ENCODE assay signal across 22 cellular contexts in genomic region chr1:34824817-34825454, GRCh38. TPM values are rescaled to one million over a fixed set of nuclear protein-coding genes. Genes with fewer than 3 reads are reported as not detected.
DNase-seq lines count a peak whose midpoint lies in the region; TF ChIP-seq lines count a peak whose summit lies in the region.
"Had no signal": no experiment of that assay in that cellular context is flagged by ENCODE, and none has a peak within 500 bp of the region (broad histone marks: within the 10 kb centered on the region; RNA-seq: fewer than 3 reads in every experiment).

No MANE protein-coding gene starts in this region.

- TF ChIP-seq POLR2A in stomach (IDR thresholded peaks at IDR 0.05) (no peak), esophagus squamous epithelium (IDR thresholded peaks at IDR 0.05) (no peak)

- H3K27ac Mint-ChIP-seq in endothelial cell (ENCODE audit: unreplicated experiment) = peak overlapping the region; percentile 92
- H3K27ac Mint-ChIP-seq: activated naive CD4-positive, alpha-beta T cell treated with anti-CD3 and anti-CD28 coated beads for 36 hours had no signal

- H3K36me3 Mint-ChIP-seq in endothelial cell (ENCODE audit: low read depth, unreplicated experiment) = no peaks in the 10 kb centered on the region

- no peak for TF ChIP-seq EP300 in stomach (IDR thresholded peaks at IDR 0.05)

- TF ChIP-seq RAD21 in liver (IDR thresholded peaks at IDR 0.05) = no peak

- H3K4me1 ChIP-seq in ascending aorta (peaks cover 3 to 27% of the 10 kb centered on the region in 2 donors), liver (ENCODE audit: control insufficient read depth in 4 of 4, insufficient read depth in 4 of 4, low read length in 3 of 4) (peaks cover 4 to 29% (median 18%) of the 10 kb centered on the region in 4 donors), stomach (peaks cover 10 to 21% (median 17%) of the 10 kb centered on the region in 4 donors), esophagus squamous epithelium (peaks cover 0 to 9% (median 0%) of the 10 kb centered on the region in 3 donors)

- TF ChIP-seq CTCF in ascending aorta (IDR thresholded peaks at IDR 0.05) (no peak), endothelial cell (IDR thresholded peaks at IDR 0.05; ENCODE audit: unreplicated experiment) (no peak), liver (IDR thresholded peaks at IDR 0.05; ENCODE audit: low read depth, low read length, missing input control) (no peak), stomach (IDR thresholded peaks at IDR 0.05) (no peak), esophagus squamous epithelium (IDR thresholded peaks at IDR 0.05) (no peak)

- H3K27ac ChIP-seq in ascending aorta = peak overlapping the region; percentile 86 to 87
- peak overlapping the region; percentile 59 to 66 for H3K27ac ChIP-seq in liver (ENCODE audit: low read depth in 1 of 2, low read length in 2 of 2)
- peak overlapping the region; percentile 16 to 77 (median 74) for H3K27ac ChIP-seq in stomach
- peak overlapping the region in 1 of 4 donors; percentile 18 for H3K27ac ChIP-seq in esophagus squamous epithelium
- H3K27ac ChIP-seq: HL-60, neutrophil had no signal

- H3K4me3 Mint-ChIP-seq in endothelial cell (ENCODE audit: unreplicated experiment) = peak overlapping the region; percentile 14
- H3K4me3 Mint-ChIP-seq: activated naive CD4-positive, alpha-beta T cell treated with anti-CD3 and anti-CD28 coated beads for 36 hours had no signal

- H3K27me3 ChIP-seq in ascending aorta (no peaks in the 10 kb centered on the region), liver (ENCODE audit: control insufficient read depth in 4 of 4, insufficient read depth in 4 of 4, low read length in 3 of 4) (no peaks in the 10 kb centered on the region), stomach (no peaks in the 10 kb centered on the region), esophagus squamous epithelium (no peaks in the 10 kb centered on the region)
- H3K27me3 ChIP-seq: neutrophil had no signal

- WGBS in liver = 80% methylated on average over 3 of the region's 3 CpGs
- WGBS in stomach, 5 donors = 48 to 86% (median 62%) methylated on average over 3 of the region's 3 CpGs
- 57 to 79% methylated on average over 1 of the region's 3 CpGs for WGBS in esophagus squamous epithelium, 2 donors

- H3K36me3 ChIP-seq in ascending aorta = no peaks in the 10 kb centered on the region
- H3K36me3 ChIP-seq in liver (ENCODE audit: control insufficient read depth in 4 of 4, insufficient read depth in 3 of 4, low read depth in 1 of 4, low read length in 3 of 4) = no peaks in the 10 kb centered on the region
- no peaks in the 10 kb centered on the region for H3K36me3 ChIP-seq in stomach
- no peaks in the 10 kb centered on the region for H3K36me3 ChIP-seq in esophagus squamous epithelium
- H3K36me3 ChIP-seq: neutrophil had no signal

- no peak overlapping the region for H3K9ac ChIP-seq in liver (ENCODE audit: low read depth in 1 of 2, low read length in 2 of 2)

- H3K9me3 Mint-ChIP-seq in endothelial cell (ENCODE audit: unreplicated experiment) = no peaks in the 10 kb centered on the region

- H3K27me3 Mint-ChIP-seq in endothelial cell (ENCODE audit: unreplicated experiment) = peaks cover 2% of the 10 kb centered on the region

- DNase-seq in ascending aorta (ENCODE audit: low spot score in 2 of 2) (no peak), endothelial cell (ENCODE audit: low spot score) (no peak), stomach (no peak), esophagus squamous epithelium (lab: John Stamatoyannopoulos, UW) (no peak), superior temporal gyrus (ENCODE audit: extremely low spot score) (no peak), activated T-cell treated with anti-CD3 and anti-CD28 coated beads for 4 hours (no peak)
- DNase-seq: activated CD4-positive, CD25-positive, alpha-beta regulatory T cell treated with anti-CD3 and anti-CD28 coated beads, Interleukin-2, amount 50 U/mL, for 72 hours; activated CD8-positive, alpha-beta memory T cell treated with anti-CD3 and anti-CD28 coated beads for 24 hours; activated naive CD4-positive, alpha-beta T cell treated with anti-CD3 and anti-CD28 coated beads for 36 hours; activated T-cell treated with anti-CD3 and anti-CD28 coated beads, Interleukin-2, amount 50 U/mL, for 48 hours; amniotic stem cell; central memory CD4-positive, alpha-beta T cell; NCI-H1105; NCI-H2029 treated with DMSO at 0.1 percent for 48 hours; NCI-H345; NCI-H82; retina had no signal

- H3K9me3 ChIP-seq in ascending aorta (peaks cover 0 to 9% of the 10 kb centered on the region in 2 donors), liver (ENCODE audit: control insufficient read depth in 4 of 4, low read length in 3 of 4) (no peaks in the 10 kb centered on the region), stomach (peaks cover 0 to 8% (median 0%) of the 10 kb centered on the region in 4 donors), esophagus squamous epithelium (no peaks in the 10 kb centered on the region)
- H3K9me3 ChIP-seq: neutrophil had no signal

- H3K4me1 Mint-ChIP-seq in endothelial cell (ENCODE audit: unreplicated experiment) = peaks cover 48% of the 10 kb centered on the region

- H3K4me3 ChIP-seq in ascending aorta (peak overlapping the region in 1 of 2 donors; percentile 31), liver (ENCODE audit: low read depth in 1 of 3, low read length in 3 of 3) (no peak overlapping the region), stomach (peak overlapping the region in 1 of 4 donors; percentile 6), esophagus squamous epithelium (no peak overlapping the region)

- intact Hi-C loops in ascending aorta (cut with DNase I) = no loop called here
- intact Hi-C loops in stomach (cut with DNase I; ENCODE audit: low total_unique reads) = no loop called here
- intact Hi-C loops in esophagus squamous epithelium (cut with DNase I) = no loop called here

TF ChIP-seq in liver, 16 proteins besides CTCF, POLR2A, EP300 and RAD21:
- TF ChIP-seq REST (IDR thresholded peaks at IDR 0.05) = no peak
- no peak for TF ChIP-seq GABPA (IDR thresholded peaks at IDR 0.05 in 1 of 2, conservative IDR thresholded peaks at IDR 0.05 in 1 of 2)
- no peak for TF ChIP-seq FOXA1 (IDR thresholded peaks at IDR 0.05)

RNA-seq across cellular contexts. Expression of gene GJA4, which starts 32.1 kb away (rescaled TPM):
- total RNA-seq in ascending aorta (190 TPM), endothelial cell (ENCODE audit: unreplicated experiment) (347 TPM), liver (10 to 100 TPM in 1 of 2 donors, 1 to 10 TPM in 1; 6.1 to 10.6 TPM), stomach (1 to 10 TPM in 3 of 5 donors, not detected in 2; 1.7 to 4.8 (median 2.3) TPM), esophagus squamous epithelium (1 to 10 TPM; 2.0 to 5.0 (median 3.5) TPM)
- polyA plus RNA-seq in liver (10 to 100 TPM in 1 of 2 donors, 1 to 10 TPM in 1; 7.9 to 10.3 TPM), stomach (1 to 10 TPM; 2.2 to 2.9 (median 2.6) TPM)
- total RNA-seq: kidney epithelial cell had no signal

RNA-seq across cellular contexts. Expression of gene SMIM12, which starts 34.6 kb away (rescaled TPM):
- 23.2 TPM for total RNA-seq in ascending aorta
- 84.4 TPM for total RNA-seq in endothelial cell (ENCODE audit: unreplicated experiment)
- 10 to 100 TPM; 11.9 to 37.7 TPM for total RNA-seq in liver
- polyA plus RNA-seq in liver = 10 to 100 TPM; 53.3 to 60.8 TPM
- 10 to 100 TPM in 3 of 5 donors, 1 to 10 TPM in 1, under 1 TPM in 1; 0.58 to 22.8 (median 12.5) TPM for total RNA-seq in stomach
- polyA plus RNA-seq in stomach = 10 to 100 TPM; 22.9 to 28.9 (median 26.4) TPM
- 10 to 100 TPM; 29.5 to 41.8 (median 36.0) TPM for total RNA-seq in esophagus squamous epithelium

RNA-seq across cellular contexts. Expression of gene GJB3, which starts 43.9 kb away (rescaled TPM):
- total RNA-seq in ascending aorta (not detected), endothelial cell (ENCODE audit: unreplicated experiment) (9.6 TPM), liver (under 1 TPM in 1 of 2 donors, not detected in 1; 0.33 TPM), stomach (1 to 10 TPM in 3 of 5 donors, under 1 TPM in 1, not detected in 1; 0.58 to 2.8 (median 1.8) TPM), esophagus squamous epithelium (100 to 1,000 TPM in 2 of 4 donors, 10 to 100 TPM in 2; 82.6 to 123 (median 94.4) TPM)
- polyA plus RNA-seq in liver (under 1 TPM; 0.15 to 0.17 TPM), stomach (10 to 100 TPM in 1 of 3 donors, 1 to 10 TPM in 2; 1.8 to 32.3 (median 3.1) TPM)
- total RNA-seq: activated naive CD4-positive, alpha-beta T cell treated with anti-CD3 and anti-CD28 coated beads for 36 hours; mononuclear cell had no signal

Comparison
In these comparisons a context has a peak if more than half of its experiments do, and no peak if none do; other contexts are left out.
1. RNA of gene GJA4, which starts 32.1 kb away (total RNA-seq): 347 TPM in endothelial cell (single experiment) and 190 TPM in ascending aorta (single experiment); 6.1 to 10.6 TPM in liver, 2.0 to 5.0 TPM in esophagus squamous epithelium and 1.7 to 4.8 TPM in stomach; every median in the first group is over 10 times any median in the second.